Comparison of ENCODE assay signal across 8 cellular contexts in genomic region chr11:74592441-74593362, GRCh38. TPM values are rescaled to one million over a fixed set of nuclear protein-coding genes. Genes with fewer than 3 reads are reported as not detected.
A peak's percentile ranks its signal among the peaks of the same experiment; 100 is the strongest.
DNase-seq lines count a peak whose midpoint lies in the region; ATAC-seq and TF ChIP-seq lines count a peak whose summit lies in the region.

Gene POLD3, plus strand, starts transcription at chr11:74592582. Its CDS starts 77 bp downstream, at chr11:74592659.

- H3K27ac ChIP-seq in foreskin keratinocyte: peak within 1 kb of the TSS; percentile 85
- H3K27ac ChIP-seq in neural progenitor cell: peak within 1 kb of the TSS; percentile 56

- H3F3A ChIP-seq in neural progenitor cell (ENCODE audit: low read depth): no peaks in the 10 kb centered on the region

- peak within 1 kb of the TSS; percentile 68 for H3K4me3 ChIP-seq in HFF-Myc (replicated peaks; ENCODE audit: low read depth, low read length)
- H3K4me3 ChIP-seq in neural progenitor cell: peak within 1 kb of the TSS; percentile 92

- peak within 1 kb of the TSS; percentile 97 for H3K4me2 ChIP-seq in neural progenitor cell

- H3K27me3 Mint-ChIP-seq in neural progenitor cell (ENCODE audit: insufficient read depth, low read depth): peaks cover 2% of the 10 kb centered on the region

- peak within 1 kb of the TSS; percentile 98 for H2AFZ ChIP-seq in neural progenitor cell (replicated peaks)

- H3K4me1 ChIP-seq in foreskin keratinocyte (peaks cover 16% of the 10 kb centered on the region), neural progenitor cell (peaks cover 15% of the 10 kb centered on the region)

- peak within 1 kb of the TSS; percentile 100 for H3K4me3 Mint-ChIP-seq in neural progenitor cell

- peaks cover 24% of the 10 kb centered on the region for H3K4me1 Mint-ChIP-seq in neural progenitor cell

- H3K79me2 ChIP-seq in neural progenitor cell (ENCODE audit: low read depth): peaks cover 50% of the 10 kb centered on the region

- no peaks in the 10 kb centered on the region for H3K27me3 ChIP-seq in foreskin keratinocyte
- H3K27me3 ChIP-seq in neural progenitor cell: no peaks in the 10 kb centered on the region

- peaks cover 5% of the 10 kb centered on the region for H3K36me3 ChIP-seq in neural progenitor cell

- DNase-seq in GDM1 (lab: John Stamatoyannopoulos, UW) (peak; percentile 75), HFF-Myc (ENCODE audit: extremely low read depth, low read depth) (peak; percentile 37), MV-4-11 (lab: John Stamatoyannopoulos, UW) (peak; percentile 79), SK-MEL-5 (ENCODE audit: low read depth, low spot score) (peak; percentile 94), foreskin keratinocyte (peak; percentile 63 to 76), neural progenitor cell (ENCODE audit: low spot score) (peak; percentile 97), stromal cell of bone marrow (ENCODE audit: low read depth) (peak; percentile 81)
- DNase-seq in activated naive CD4-positive, alpha-beta T cell (lab: John Stamatoyannopoulos, UW): peak; percentile 89 to 94 (median 92)

- in situ Hi-C loops in SK-MEL-5 (cut with HindIII; ENCODE audit: low pct_unique_long_range_greater_than_20kb, low sequenced_read_pairs): no loop called here

- H4K20me1 ChIP-seq in neural progenitor cell (ENCODE audit: low read depth): no peaks in the 10 kb centered on the region

- no peak for TF ChIP-seq CTCF in HFF-Myc (IDR thresholded peaks at IDR 0.05; ENCODE audit: low read depth, low read length, missing control alignments)
- TF ChIP-seq CTCF in foreskin keratinocyte (conservative IDR thresholded peaks at IDR 0.05): no peak
- TF ChIP-seq CTCF in neural progenitor cell (IDR thresholded peaks at IDR 0.05): no peak

- peaks cover 7% of the 10 kb centered on the region for H3K9me3 Mint-ChIP-seq in neural progenitor cell

- H3K9me3 ChIP-seq in neural progenitor cell (ENCODE audit: low read depth): no peaks in the 10 kb centered on the region

- H3K36me3 Mint-ChIP-seq in neural progenitor cell: peaks cover 27% of the 10 kb centered on the region

- H3K9ac ChIP-seq in neural progenitor cell: peak within 1 kb of the TSS; percentile 95

- ATAC-seq in foreskin keratinocyte: peak; percentile 87

- peak within 1 kb of the TSS; percentile 99 for H3K27ac Mint-ChIP-seq in neural progenitor cell

RNA-seq across cellular contexts. Expression of gene POLD3, which starts in this region (rescaled TPM):
- total RNA-seq in SK-MEL-5 (2014; rRNA removed; shearing (Covaris generic)): 16.1 and 17.5 TPM in 2 replicates
- polyA plus RNA-seq in SK-MEL-5 (2015; cell fraction: cytosol; rRNA removed): 11.7 and 14.0 TPM in 2 replicates
- polyA plus RNA-seq in SK-MEL-5 (2015; cell fraction: nucleus; rRNA removed): 76.8 and 78.6 TPM in 2 replicates
- total RNA-seq in foreskin keratinocyte: 21.2 and 22.7 TPM in 2 replicates
- polyA plus RNA-seq in foreskin keratinocyte: 8.5 and 10.9 TPM in 2 replicates
- 45.4 and 56.9 TPM in 2 replicates for total RNA-seq in neural progenitor cell (ENCODE audit: low replicate concordance)

Comparison
In these comparisons a context has a peak if more than half of its experiments do, and no peak if none do; other contexts are left out.
1. Peak in every context shown above with its lines: DNase-seq, ATAC-seq, H3K4me3 ChIP-seq and H3K27ac ChIP-seq.
2. DNase-seq: peak in every context shown above with its lines; median percentile 97 in neural progenitor cell; 94 in SK-MEL-5; 92 in activated naive CD4-positive, alpha-beta T cell; 81 in stromal cell of bone marrow; 79 in MV-4-11; 75 in GDM1; 70 in foreskin keratinocyte; 37 in HFF-Myc.